In the genomic region with DNA sequence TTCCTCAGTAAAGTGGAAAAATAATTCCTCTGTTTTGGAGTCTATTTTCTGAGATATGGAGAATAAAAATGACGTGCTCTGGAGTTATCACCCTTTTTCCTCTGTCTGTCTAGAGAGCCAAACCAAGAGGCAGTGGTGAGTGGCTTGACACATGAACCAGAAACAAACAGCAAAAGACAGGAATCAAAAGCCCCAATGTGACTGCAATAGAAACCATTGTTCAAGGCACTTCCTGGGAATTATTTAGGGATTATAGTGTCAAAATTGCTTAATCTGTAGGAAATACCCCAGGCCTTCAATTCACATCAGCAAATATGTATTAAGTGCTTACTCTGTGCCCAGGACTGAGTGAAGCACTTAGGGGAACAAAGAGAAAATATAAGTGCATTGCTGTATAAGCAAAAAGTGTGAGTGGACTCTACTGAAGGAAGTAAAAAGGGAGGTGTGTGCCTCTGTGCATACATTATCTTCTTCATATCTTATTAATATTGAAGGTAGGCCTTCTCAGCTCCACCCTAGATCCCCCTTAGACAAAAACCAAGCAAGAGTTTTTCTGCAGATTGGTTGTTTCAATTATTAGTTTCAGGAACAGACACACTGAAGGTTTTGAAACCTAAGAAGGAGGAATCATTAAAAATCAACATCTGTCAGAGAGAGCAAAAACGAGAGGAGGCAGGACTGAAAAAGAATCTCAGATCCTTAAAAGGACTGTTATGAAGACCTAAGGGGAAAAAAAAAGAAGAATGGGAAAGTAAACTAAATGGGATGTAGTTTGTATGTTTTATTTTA, we compare ENCODE assay signal across 13 cellular contexts.
DNase-seq lines count a peak whose midpoint lies in the region; ATAC-seq and TF ChIP-seq lines count a peak whose summit lies in the region.
"Had no signal": no experiment of that assay in that cellular context is flagged by ENCODE, and none has a peak within 500 bp of the region (broad histone marks: within the 10 kb centered on the region; RNA-seq: fewer than 3 reads in every experiment).

No MANE protein-coding gene starts in this region.

- ATAC-seq in GM18870 (IDR thresholded peaks at IDR 0.05; ENCODE audit: unreplicated experiment) (peak; percentile 70), HG02884 (IDR thresholded peaks at IDR 0.05; ENCODE audit: unreplicated experiment) (peak; percentile 59), HG03439 (IDR thresholded peaks at IDR 0.05; ENCODE audit: unreplicated experiment) (no peak)
- ATAC-seq: activated CD8-positive, alpha-beta memory T cell treated with anti-CD3 and anti-CD28 coated beads, Interleukin-2, amount 10 ng/mL, durations not matched to agents 7 days and 5 days; activated naive CD8-positive, alpha-beta T cell treated with anti-CD3 and anti-CD28 coated beads, Interleukin-2, amount 50 U/mL, for 24 hours had no signal

- H3K36me3 ChIP-seq in osteoblast (ENCODE audit: insufficient read depth, low read length) = no peaks in the 10 kb centered on the region
- H3K36me3 ChIP-seq: MG63 had no signal

- H3K9me3 ChIP-seq in osteoblast (ENCODE audit: low read depth, low read length) = no peaks in the 10 kb centered on the region
- H3K9me3 ChIP-seq: MG63 had no signal

- H3K4me3 ChIP-seq in cardiac fibroblast (replicated peaks in 1 of 2; ENCODE audit: low read depth in 2 of 2, low read length in 2 of 2) (no peak overlapping the region), osteoblast (ENCODE audit: insufficient read depth, low read length) (no peak overlapping the region), lower leg skin (ENCODE audit: low read depth, poor library complexity, severe bottlenecking) (no peak overlapping the region)
- H3K4me3 ChIP-seq: MG63 had no signal

- peak overlapping the region; percentile 58 for H3K27ac ChIP-seq in osteoblast (ENCODE audit: low read depth, low read length)
- H3K27ac ChIP-seq: HL-60 had no signal

- H2AFZ ChIP-seq in osteoblast (ENCODE audit: low read length) = peak overlapping the region; percentile 11

- no peak overlapping the region for H3K4me2 ChIP-seq in osteoblast (ENCODE audit: insufficient read depth, low read length)

- TF ChIP-seq CTCF in cardiac fibroblast (IDR thresholded peaks at IDR 0.05; ENCODE audit: low read depth, low read length) (no peak), osteoblast (IDR thresholded peaks at IDR 0.05; ENCODE audit: extremely low read depth, low read depth, low read length) (no peak), lower leg skin (IDR thresholded peaks at IDR 0.05) (no peak)

- no peaks in the 10 kb centered on the region for H3K79me2 ChIP-seq in osteoblast (ENCODE audit: insufficient read depth, low read length)

- peaks cover 21% of the 10 kb centered on the region for H3K4me1 ChIP-seq in osteoblast (ENCODE audit: insufficient read depth, low read length)

- H3K27me3 ChIP-seq in osteoblast (ENCODE audit: insufficient read depth, low read length) = no peaks in the 10 kb centered on the region
- H3K27me3 ChIP-seq: MG63 had no signal

- H4K20me1 ChIP-seq in osteoblast (ENCODE audit: insufficient read depth, low read length) = no peaks in the 10 kb centered on the region

- WGBS in lower leg skin, 2 donors = 78 to 79% methylated on average over 2 of the region's 2 CpGs

- DNase-seq in cardiac fibroblast (ENCODE audit: low read depth in 2 of 2) = peak; percentile 18 to 22
- DNase-seq in osteoblast (ENCODE audit: insufficient read length, low spot score, missing footprints) = no peak
- DNase-seq in lower leg skin (ENCODE audit: low spot score in 2 of 2) = no peak
- no peak for DNase-seq in MV-4-11 (lab: John Stamatoyannopoulos, UW)
- DNase-seq: activated CD8-positive, alpha-beta memory T cell treated with anti-CD3 and anti-CD28 coated beads, Interleukin-2, amount 10 ng/mL, durations not matched to agents 7 days and 5 days; activated naive CD8-positive, alpha-beta T cell treated with anti-CD3 and anti-CD28 coated beads, Interleukin-2, amount 50 U/mL, for 24 hours; CD8-positive, alpha-beta memory T cell; glutamatergic neuron had no signal

- no peak for TF ChIP-seq POLR2A in lower leg skin (IDR thresholded peaks at IDR 0.05)

- intact Hi-C loops in lower leg skin (cut with DNase I; ENCODE audit: low total_unique reads) = no loop called here

Comparison
In these comparisons a context has a peak if more than half of its experiments do, and no peak if none do; other contexts are left out.
1. DNase-seq: peak in cardiac fibroblast (2 of 2); none in osteoblast (single experiment), lower leg skin (0 of 2) and MV-4-11 (single experiment).